Comparison of ENCODE assay signal across 25 cellular contexts in the genomic region with DNA sequence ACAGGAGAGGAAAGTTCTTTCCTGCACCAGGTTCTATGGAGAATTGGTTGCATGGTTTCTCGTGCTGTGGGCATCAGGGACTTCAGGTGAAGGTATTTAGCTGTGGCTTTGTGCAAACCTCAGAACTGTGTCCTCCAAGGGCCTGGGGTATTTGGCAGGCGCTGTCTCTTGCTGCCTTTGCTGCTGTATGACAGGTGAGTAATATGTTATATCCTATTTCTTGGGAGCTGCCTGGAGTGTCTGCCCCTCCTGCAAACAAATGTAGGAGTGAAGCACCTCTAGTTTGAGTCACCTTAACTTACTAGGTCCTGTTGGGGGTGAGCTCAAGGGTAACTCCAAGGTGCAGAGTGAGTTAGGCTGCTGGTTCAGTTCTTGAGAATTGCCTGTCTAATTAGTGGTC. TPM values are rescaled to one million over a fixed set of nuclear protein-coding genes. Genes with fewer than 3 reads are reported as not detected.
DNase-seq lines count a peak whose midpoint lies in the region; ATAC-seq and TF ChIP-seq lines count a peak whose summit lies in the region.
"Had no signal": no experiment of that assay in that cellular context is flagged by ENCODE, and none has a peak within 500 bp of the region (broad histone marks: within the 10 kb centered on the region; RNA-seq: fewer than 3 reads in every experiment).

No MANE protein-coding gene starts in this region.

- peak overlapping the region; percentile 71 for H3K27ac ChIP-seq in RWPE1
- H3K27ac ChIP-seq: C4-2B had no signal

- no peak overlapping the region for H3K4me3 ChIP-seq in epithelial cell of esophagus (ENCODE audit: low read length)
- H3K4me3 ChIP-seq: GM12878 had no signal

- peak; percentile 50 for DNase-seq in M059J (ENCODE audit: low read depth)
- peak; percentile 49 for DNase-seq in RWPE1 (ENCODE audit: low spot score)
- DNase-seq in epithelial cell of esophagus (ENCODE audit: low read depth) = peak; percentile 65
- DNase-seq in stimulated activated effector memory CD8-positive, alpha-beta T cell treated with anti-CD3 and anti-CD28 coated beads, Interleukin-12 subunit alpha, Interleukin-12 subunit beta, amount 100 ng/mL, for 72 hours (ENCODE audit: low spot score in 2 of 2) = no peak
- DNase-seq in NCI-H2107 (lab: John Stamatoyannopoulos, UW) = no peak
- no peak for DNase-seq in NK-92 (lab: John Stamatoyannopoulos, UW; ENCODE audit: unreplicated experiment)
- DNase-seq in iPS-NIHi7 (ENCODE audit: extremely low spot score) = no peak
- DNase-seq: CD8-positive, alpha-beta T cell; DMS 273 treated with DMSO at 0.1 percent for 48 hours; DMS79; EL; GDM1; NCI-H1092 treated with DMSO at 0.1 percent for 48 hours; NCI-H1436; NCI-H187; NCI-H446 treated with DMSO at 0.1 percent for 48 hours; NCI-H526 treated with DMSO at 0.1 percent for 48 hours; SHP77 had no signal

- H3K9me3 Mint-ChIP-seq in stimulated activated effector memory CD8-positive, alpha-beta T cell treated with anti-CD3 and anti-CD28 coated beads, Interleukin-12 subunit alpha, Interleukin-12 subunit beta, amount 100 ng/mL, for 72 hours = no peaks in the 10 kb centered on the region
- H3K9me3 Mint-ChIP-seq: CD8-positive, alpha-beta T cell; IgD-negative memory B cell had no signal

- POLR2A ChIA-PET in RWPE1 (lab: Yijun Ruan, JAX; ENCODE audit: low non-redundant PET) = no interaction called here

- CTCF ChIA-PET in RWPE1 (lab: Yijun Ruan, JAX) = interaction anchor here (0.8 to 1.0 kb wide), 2 partner anchors 15 to 458 kb away, joined by 3 to 4 read pairs; no protein-coding TSS in a partner anchor

- ATAC-seq in stimulated activated effector memory CD8-positive, alpha-beta T cell treated with anti-CD3 and anti-CD28 coated beads, Interleukin-12 subunit alpha, Interleukin-12 subunit beta, amount 100 ng/mL, for 72 hours = peak; percentile 26
- no peak for ATAC-seq in GM18867 (IDR thresholded peaks at IDR 0.05; ENCODE audit: unreplicated experiment)
- ATAC-seq: CD8-positive, alpha-beta T cell; GM12878; HCT116 had no signal

- no peak overlapping the region for H3K4me3 Mint-ChIP-seq in stimulated activated effector memory CD8-positive, alpha-beta T cell treated with anti-CD3 and anti-CD28 coated beads, Interleukin-12 subunit alpha, Interleukin-12 subunit beta, amount 100 ng/mL, for 72 hours
- H3K4me3 Mint-ChIP-seq: B cell; CD8-positive, alpha-beta T cell; IgD-negative memory B cell had no signal

- H3K27ac Mint-ChIP-seq in stimulated activated effector memory CD8-positive, alpha-beta T cell treated with anti-CD3 and anti-CD28 coated beads, Interleukin-12 subunit alpha, Interleukin-12 subunit beta, amount 100 ng/mL, for 72 hours = no peak overlapping the region
- H3K27ac Mint-ChIP-seq: B cell; CD8-positive, alpha-beta T cell; IgD-negative memory B cell had no signal

- no peaks in the 10 kb centered on the region for H3K4me1 Mint-ChIP-seq in stimulated activated effector memory CD8-positive, alpha-beta T cell treated with anti-CD3 and anti-CD28 coated beads, Interleukin-12 subunit alpha, Interleukin-12 subunit beta, amount 100 ng/mL, for 72 hours
- H3K4me1 Mint-ChIP-seq: B cell, IgD-negative memory B cell had no signal

- H3K36me3 Mint-ChIP-seq in stimulated activated effector memory CD8-positive, alpha-beta T cell treated with anti-CD3 and anti-CD28 coated beads, Interleukin-12 subunit alpha, Interleukin-12 subunit beta, amount 100 ng/mL, for 72 hours = no peaks in the 10 kb centered on the region
- H3K36me3 Mint-ChIP-seq: CD8-positive, alpha-beta T cell; IgD-negative memory B cell had no signal

- TF ChIP-seq CTCF in RWPE1 (conservative IDR thresholded peaks at IDR 0.05; ENCODE audit: low read depth) = no peak
- TF ChIP-seq CTCF in epithelial cell of esophagus (IDR thresholded peaks at IDR 0.05; ENCODE audit: insufficient read depth, low read depth, low read length, missing control alignments) = no peak

RNA-seq across cellular contexts. Expression of gene SMOX, which starts 44.4 kb away (rescaled TPM):
- total RNA-seq in M059J (2014; rRNA removed; shearing (Covaris generic)) = 56.5 and 67.0 TPM in 2 replicates
- total RNA-seq: B cell had no signal

RNA-seq across cellular contexts. Expression of gene ADRA1D, which starts 56.0 kb away (rescaled TPM):
- total RNA-seq in M059J (2014; rRNA removed; shearing (Covaris generic)) = 0.39 and 4.3 TPM in 2 replicates
- total RNA-seq: B cell; CD8-positive, alpha-beta T cell; SK-MEL-5 had no signal

Comparison
In these comparisons a context has a peak if more than half of its experiments do, and no peak if none do; other contexts are left out.
1. DNase-seq: peak in M059J (single experiment), RWPE1 (single experiment) and epithelial cell of esophagus (single experiment); none in stimulated activated effector memory CD8-positive, alpha-beta T cell treated with anti-CD3 and anti-CD28 coated beads, Interleukin-12 subunit alpha, Interleukin-12 subunit beta, amount 100 ng/mL, for 72 hours (0 of 2), NCI-H2107 (single experiment), NK-92 (single experiment) and iPS-NIHi7 (single experiment).